In the genomic region with DNA sequence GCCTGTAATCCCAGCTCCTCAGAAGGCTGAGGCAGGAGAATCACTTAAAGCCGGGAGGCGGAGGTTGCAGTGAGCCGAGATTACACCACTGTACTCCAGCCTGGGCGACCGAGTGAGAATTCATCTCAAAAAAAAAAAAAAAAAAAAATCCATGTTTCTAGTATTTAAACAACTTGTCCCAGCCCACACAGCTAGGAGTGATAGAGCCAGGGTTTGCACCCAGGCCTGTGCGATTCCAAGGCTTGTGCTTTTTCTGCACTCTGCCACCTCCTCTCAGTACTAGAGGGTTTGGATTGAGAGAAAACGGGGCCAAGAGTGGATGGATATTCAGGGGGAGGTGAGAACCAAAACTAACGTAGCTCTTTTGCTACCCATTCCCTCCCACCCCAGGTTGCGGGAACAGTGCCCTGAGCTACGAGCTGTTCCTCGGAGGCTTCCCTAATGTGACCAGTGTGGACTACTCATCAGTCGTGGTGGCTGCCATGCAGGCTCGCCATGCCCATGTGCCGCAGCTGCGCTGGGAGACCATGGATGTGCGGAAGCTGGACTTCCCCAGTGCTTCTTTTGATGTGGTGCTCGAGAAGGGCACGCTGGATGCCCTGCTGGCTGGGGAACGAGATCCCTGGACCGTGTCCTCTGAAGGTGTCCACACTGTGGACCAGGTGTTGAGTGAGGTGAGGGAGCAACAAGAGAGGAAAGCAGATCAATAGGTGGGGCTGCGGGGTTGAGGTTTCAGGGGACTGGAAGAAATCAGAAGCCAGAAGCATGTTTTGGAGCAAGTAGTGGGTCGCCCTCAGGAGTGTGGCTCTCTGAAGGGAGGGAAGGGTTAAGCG, we compare ENCODE assay signal across 26 cellular contexts. TPM values are rescaled to one million over a fixed set of nuclear protein-coding genes. Genes with fewer than 3 reads are reported as not detected.
DNase-seq lines count a peak whose midpoint lies in the region; ATAC-seq and TF ChIP-seq lines count a peak whose summit lies in the region.
"Had no signal": no experiment of that assay in that cellular context is flagged by ENCODE, and none has a peak within 500 bp of the region (broad histone marks: within the 10 kb centered on the region; RNA-seq: fewer than 3 reads in every experiment).

No MANE protein-coding gene starts in this region.

- H3K4me2 ChIP-seq in osteoblast (ENCODE audit: insufficient read depth, low read length), result no peak overlapping the region
- H3K4me2 ChIP-seq: BLaER1, KMS-11, SK-N-SH had no signal

- H3K79me2 ChIP-seq in osteoblast (ENCODE audit: insufficient read depth, low read length), result no peaks in the 10 kb centered on the region

- H3K4me3 Mint-ChIP-seq in activated naive CD8-positive, alpha-beta T cell treated with anti-CD3 and anti-CD28 coated beads, Interleukin-2, amount 50 U/mL, for 24 hours, result no peak overlapping the region
- no peak overlapping the region for H3K4me3 Mint-ChIP-seq in activated naive CD8-positive, alpha-beta T cell treated with anti-CD3 and anti-CD28 coated beads for 36 hours
- H3K4me3 Mint-ChIP-seq in effector memory CD8-positive, alpha-beta T cell, result peak overlapping the region; percentile 0 to 21
- H3K4me3 Mint-ChIP-seq in stimulated activated effector memory CD8-positive, alpha-beta T cell treated with anti-CD3 and anti-CD28 coated beads, Interleukin-12 subunit alpha, Interleukin-12 subunit beta, amount 100 ng/mL, for 72 hours, result no peak overlapping the region
- H3K4me3 Mint-ChIP-seq in activated T-cell treated with anti-CD3 and anti-CD28 coated beads, Interleukin-2, amount 50 U/mL, for 72 hours, result no peak overlapping the region
- H3K4me3 Mint-ChIP-seq: CD8-positive, alpha-beta T cell had no signal

- H3K27ac ChIP-seq in osteoblast (ENCODE audit: low read depth, low read length), result no peak overlapping the region
- H3K27ac ChIP-seq: BLaER1, HL-60, KMS-11 had no signal

- H3K4me3 ChIP-seq in osteoblast (ENCODE audit: insufficient read depth, low read length), result no peak overlapping the region
- H3K4me3 ChIP-seq: BLaER1, GM12878 had no signal

- no peaks in the 10 kb centered on the region for H3K9me3 Mint-ChIP-seq in activated naive CD8-positive, alpha-beta T cell treated with anti-CD3 and anti-CD28 coated beads, Interleukin-2, amount 50 U/mL, for 24 hours
- H3K9me3 Mint-ChIP-seq in activated naive CD8-positive, alpha-beta T cell treated with anti-CD3 and anti-CD28 coated beads for 36 hours, result no peaks in the 10 kb centered on the region
- H3K9me3 Mint-ChIP-seq in effector memory CD8-positive, alpha-beta T cell, result no peaks in the 10 kb centered on the region
- no peaks in the 10 kb centered on the region for H3K9me3 Mint-ChIP-seq in stimulated activated effector memory CD8-positive, alpha-beta T cell treated with anti-CD3 and anti-CD28 coated beads, Interleukin-12 subunit alpha, Interleukin-12 subunit beta, amount 100 ng/mL, for 72 hours
- no peaks in the 10 kb centered on the region for H3K9me3 Mint-ChIP-seq in activated T-cell treated with anti-CD3 and anti-CD28 coated beads, Interleukin-2, amount 50 U/mL, for 72 hours
- H3K9me3 Mint-ChIP-seq: CD8-positive, alpha-beta T cell; IgD-negative memory B cell had no signal

- H3K4me1 ChIP-seq in osteoblast (ENCODE audit: insufficient read depth, low read length), result peaks cover 3% of the 10 kb centered on the region

- peaks cover 19% of the 10 kb centered on the region for H3K27me3 Mint-ChIP-seq in activated naive CD8-positive, alpha-beta T cell treated with anti-CD3 and anti-CD28 coated beads, Interleukin-2, amount 50 U/mL, for 24 hours
- peaks cover 20% of the 10 kb centered on the region for H3K27me3 Mint-ChIP-seq in activated naive CD8-positive, alpha-beta T cell treated with anti-CD3 and anti-CD28 coated beads for 36 hours
- no peaks in the 10 kb centered on the region for H3K27me3 Mint-ChIP-seq in effector memory CD8-positive, alpha-beta T cell
- peaks cover 15% of the 10 kb centered on the region for H3K27me3 Mint-ChIP-seq in activated T-cell treated with anti-CD3 and anti-CD28 coated beads, Interleukin-2, amount 50 U/mL, for 72 hours (ENCODE audit: low read depth)

- peak overlapping the region; percentile 16 for H3K27ac Mint-ChIP-seq in activated naive CD8-positive, alpha-beta T cell treated with anti-CD3 and anti-CD28 coated beads, Interleukin-2, amount 50 U/mL, for 24 hours
- H3K27ac Mint-ChIP-seq in activated naive CD8-positive, alpha-beta T cell treated with anti-CD3 and anti-CD28 coated beads for 36 hours, result no peak overlapping the region
- H3K27ac Mint-ChIP-seq in effector memory CD8-positive, alpha-beta T cell, result no peak overlapping the region
- H3K27ac Mint-ChIP-seq in stimulated activated effector memory CD8-positive, alpha-beta T cell treated with anti-CD3 and anti-CD28 coated beads, Interleukin-12 subunit alpha, Interleukin-12 subunit beta, amount 100 ng/mL, for 72 hours, result no peak overlapping the region
- H3K27ac Mint-ChIP-seq in activated T-cell treated with anti-CD3 and anti-CD28 coated beads, Interleukin-2, amount 50 U/mL, for 72 hours, result no peak overlapping the region
- H3K27ac Mint-ChIP-seq: CD8-positive, alpha-beta T cell had no signal

- H3K36me3 Mint-ChIP-seq in activated naive CD8-positive, alpha-beta T cell treated with anti-CD3 and anti-CD28 coated beads, Interleukin-2, amount 50 U/mL, for 24 hours (ENCODE audit: low read depth), result peaks cover 12% of the 10 kb centered on the region
- peaks cover 21% of the 10 kb centered on the region for H3K36me3 Mint-ChIP-seq in activated naive CD8-positive, alpha-beta T cell treated with anti-CD3 and anti-CD28 coated beads for 36 hours
- peaks cover 12% of the 10 kb centered on the region for H3K36me3 Mint-ChIP-seq in effector memory CD8-positive, alpha-beta T cell (ENCODE audit: insufficient read depth)
- peaks cover 18% of the 10 kb centered on the region for H3K36me3 Mint-ChIP-seq in stimulated activated effector memory CD8-positive, alpha-beta T cell treated with anti-CD3 and anti-CD28 coated beads, Interleukin-12 subunit alpha, Interleukin-12 subunit beta, amount 100 ng/mL, for 72 hours
- H3K36me3 Mint-ChIP-seq in activated T-cell treated with anti-CD3 and anti-CD28 coated beads, Interleukin-2, amount 50 U/mL, for 72 hours (ENCODE audit: insufficient read depth in 2 of 2), result peaks cover 2 to 6% of the 10 kb centered on the region in 2 donors
- H3K36me3 Mint-ChIP-seq: CD8-positive, alpha-beta T cell had no signal

- TF ChIP-seq CTCF in osteoblast (IDR thresholded peaks at IDR 0.05; ENCODE audit: extremely low read depth, low read depth, low read length), result no peak

- H2AFZ ChIP-seq in osteoblast (ENCODE audit: low read length), result no peak overlapping the region

- peaks cover 28% of the 10 kb centered on the region for H4K20me1 ChIP-seq in osteoblast (ENCODE audit: insufficient read depth, low read length)

- no peak for ATAC-seq in activated naive CD8-positive, alpha-beta T cell treated with anti-CD3 and anti-CD28 coated beads, Interleukin-2, amount 50 U/mL, for 24 hours
- ATAC-seq in effector memory CD8-positive, alpha-beta T cell (replicated peaks), result no peak
- ATAC-seq in stimulated activated effector memory CD8-positive, alpha-beta T cell treated with anti-CD3 and anti-CD28 coated beads, Interleukin-12 subunit alpha, Interleukin-12 subunit beta, amount 100 ng/mL, for 72 hours, result no peak
- ATAC-seq in activated T-cell treated with anti-CD3 and anti-CD28 coated beads, Interleukin-2, amount 50 U/mL, for 72 hours (replicated peaks in 1 of 2), result no peak
- ATAC-seq in GM18498 (IDR thresholded peaks at IDR 0.05; ENCODE audit: unreplicated experiment), result no peak
- ATAC-seq: CD8-positive, alpha-beta T cell; GM12878 had no signal

- H3K4me1 Mint-ChIP-seq in activated naive CD8-positive, alpha-beta T cell treated with anti-CD3 and anti-CD28 coated beads, Interleukin-2, amount 50 U/mL, for 24 hours, result peaks cover 23% of the 10 kb centered on the region
- peaks cover 23% of the 10 kb centered on the region for H3K4me1 Mint-ChIP-seq in activated naive CD8-positive, alpha-beta T cell treated with anti-CD3 and anti-CD28 coated beads for 36 hours
- H3K4me1 Mint-ChIP-seq in effector memory CD8-positive, alpha-beta T cell (ENCODE audit: low read depth in 2 of 2), result peaks cover 15 to 16% of the 10 kb centered on the region in 2 donors
- H3K4me1 Mint-ChIP-seq in stimulated activated effector memory CD8-positive, alpha-beta T cell treated with anti-CD3 and anti-CD28 coated beads, Interleukin-12 subunit alpha, Interleukin-12 subunit beta, amount 100 ng/mL, for 72 hours, result peaks cover 27% of the 10 kb centered on the region
- H3K4me1 Mint-ChIP-seq in activated T-cell treated with anti-CD3 and anti-CD28 coated beads, Interleukin-2, amount 50 U/mL, for 72 hours (ENCODE audit: low read depth), result peaks cover 27% of the 10 kb centered on the region

- no peaks in the 10 kb centered on the region for H3K9me3 ChIP-seq in osteoblast (ENCODE audit: low read depth, low read length)
- H3K9me3 ChIP-seq: BLaER1, Caco-2, SK-N-SH had no signal

- DNase-seq in activated naive CD8-positive, alpha-beta T cell treated with anti-CD3 and anti-CD28 coated beads, Interleukin-2, amount 50 U/mL, for 24 hours, result no peak
- no peak for DNase-seq in activated naive CD8-positive, alpha-beta T cell treated with anti-CD3 and anti-CD28 coated beads for 36 hours
- no peak for DNase-seq in effector memory CD8-positive, alpha-beta T cell
- DNase-seq in osteoblast (ENCODE audit: insufficient read length, low spot score, missing footprints), result peak; percentile 77
- DNase-seq in GM03348 (ENCODE audit: low spot score), result no peak
- DNase-seq in stimulated activated effector memory CD8-positive, alpha-beta T cell treated with anti-CD3 and anti-CD28 coated beads, Interleukin-12 subunit alpha, Interleukin-12 subunit beta, amount 100 ng/mL, for 72 hours (ENCODE audit: low spot score in 2 of 2), result no peak
- DNase-seq in activated T-cell treated with anti-CD3 and anti-CD28 coated beads, Interleukin-2, amount 50 U/mL, for 72 hours, result no peak
- DNase-seq: Caco-2; CD8-positive, alpha-beta T cell; NCI-H1092; NCI-H1417 treated with DMSO at 0.1 percent for 48 hours; NCI-H1694 treated with DMSO at 0.1 percent for 48 hours; NCI-H2081 treated with DMSO at 0.1 percent for 48 hours; NCI-H2171; NCI-H226; NCI-H510A; OCI-M1; SK-N-SH had no signal

- peaks cover 24% of the 10 kb centered on the region for H3K27me3 ChIP-seq in osteoblast (ENCODE audit: insufficient read depth, low read length)

- H3K36me3 ChIP-seq in osteoblast (ENCODE audit: insufficient read depth, low read length), result no peaks in the 10 kb centered on the region

RNA-seq across cellular contexts. Expression of gene CAMK2N2, which starts 4.1 kb away (rescaled TPM):
- total RNA-seq in activated naive CD8-positive, alpha-beta T cell treated with anti-CD3 and anti-CD28 coated beads for 36 hours, result not detected
- total RNA-seq in osteoblast, result not detected in 2 replicates
- total RNA-seq in activated T-cell treated with anti-CD3 and anti-CD28 coated beads, Interleukin-2, amount 50 U/mL, for 72 hours, result under 1 TPM; 0.24 to 0.35 TPM
- total RNA-seq: CD8-positive, alpha-beta T cell had no signal

RNA-seq across cellular contexts. Expression of gene EEF1AKMT4, which starts 7.8 kb away (rescaled TPM):
- 10 to 100 TPM; 10.2 to 10.9 TPM for total RNA-seq in activated naive CD8-positive, alpha-beta T cell treated with anti-CD3 and anti-CD28 coated beads for 36 hours
- 2.7 and 3.3 TPM in 2 replicates for total RNA-seq in osteoblast
- 1 to 10 TPM; 3.5 to 3.6 TPM for total RNA-seq in activated T-cell treated with anti-CD3 and anti-CD28 coated beads, Interleukin-2, amount 50 U/mL, for 72 hours

RNA-seq across cellular contexts. Expression of gene ALG3, which starts 8.5 kb away (rescaled TPM):
- total RNA-seq in activated naive CD8-positive, alpha-beta T cell treated with anti-CD3 and anti-CD28 coated beads for 36 hours, result 10 to 100 TPM; 52.3 to 54.9 TPM
- total RNA-seq in osteoblast, result 26.8 and 28.9 TPM in 2 replicates
- total RNA-seq in activated T-cell treated with anti-CD3 and anti-CD28 coated beads, Interleukin-2, amount 50 U/mL, for 72 hours, result 10 to 100 TPM; 22.7 to 26.3 TPM

RNA-seq across cellular contexts. Expression of gene ECE2, which starts 18.5 kb away (rescaled TPM):
- total RNA-seq in activated naive CD8-positive, alpha-beta T cell treated with anti-CD3 and anti-CD28 coated beads for 36 hours, result not detected
- not detected in 2 replicates for total RNA-seq in osteoblast
- not detected for total RNA-seq in activated T-cell treated with anti-CD3 and anti-CD28 coated beads, Interleukin-2, amount 50 U/mL, for 72 hours
- total RNA-seq: A172; Caco-2; CD8-positive, alpha-beta T cell; GM12878; H4 had no signal

RNA-seq across cellular contexts. Expression of gene VWA5B2, which starts 27.9 kb away (rescaled TPM):
- not detected for total RNA-seq in activated naive CD8-positive, alpha-beta T cell treated with anti-CD3 and anti-CD28 coated beads for 36 hours
- not detected in 2 replicates for total RNA-seq in osteoblast
- under 1 TPM in 1 of 2 donors, not detected in 1; 0.07 TPM for total RNA-seq in activated T-cell treated with anti-CD3 and anti-CD28 coated beads, Interleukin-2, amount 50 U/mL, for 72 hours
- total RNA-seq: GM12878, H4 had no signal

Comparison
In these comparisons a context has a peak if more than half of its experiments do, and no peak if none do; other contexts are left out.
1. H3K4me3 Mint-ChIP-seq: peak in effector memory CD8-positive, alpha-beta T cell (2 of 2); none in activated naive CD8-positive, alpha-beta T cell treated with anti-CD3 and anti-CD28 coated beads, Interleukin-2, amount 50 U/mL, for 24 hours (single experiment), activated naive CD8-positive, alpha-beta T cell treated with anti-CD3 and anti-CD28 coated beads for 36 hours (single experiment), stimulated activated effector memory CD8-positive, alpha-beta T cell treated with anti-CD3 and anti-CD28 coated beads, Interleukin-12 subunit alpha, Interleukin-12 subunit beta, amount 100 ng/mL, for 72 hours (single experiment) and activated T-cell treated with anti-CD3 and anti-CD28 coated beads, Interleukin-2, amount 50 U/mL, for 72 hours (0 of 2).